ENCODE assay signal across 16 cellular contexts in the genomic region with DNA sequence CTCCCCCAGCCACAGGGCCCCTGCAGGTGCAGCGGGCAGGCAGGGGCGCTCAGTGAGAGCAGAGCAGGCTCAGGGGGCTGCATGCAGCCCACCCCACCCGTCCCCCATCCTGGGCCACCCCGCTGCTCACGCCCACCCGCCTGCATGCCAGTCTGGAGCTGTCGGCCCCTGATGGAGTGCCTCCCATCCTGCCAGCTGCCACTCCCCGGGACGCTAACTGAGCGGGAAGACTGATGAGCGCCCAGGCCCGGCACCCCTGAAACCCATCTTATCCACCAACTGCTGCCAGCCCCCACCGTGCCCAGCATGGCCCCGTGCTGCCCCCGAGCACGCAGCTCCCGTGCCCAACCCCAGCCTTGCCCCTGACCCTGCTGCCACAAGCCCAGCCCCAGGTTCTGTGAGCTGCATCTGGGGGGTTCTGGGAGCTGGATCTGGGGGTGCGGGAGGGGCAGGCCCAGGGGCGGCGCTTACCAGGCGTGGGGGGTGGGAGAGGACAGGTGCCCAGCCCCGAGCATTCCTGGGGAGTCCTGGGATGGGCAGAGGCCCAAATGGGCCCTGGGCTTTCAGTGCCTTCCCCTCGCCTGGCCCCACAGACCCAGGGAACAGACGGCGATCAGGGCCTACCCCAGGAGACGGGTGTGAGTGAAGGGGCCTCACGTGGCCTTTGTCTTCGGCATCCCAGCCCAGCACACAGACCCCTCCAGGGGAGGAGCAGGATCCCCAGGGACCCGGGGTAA. TPM values are rescaled to one million over a fixed set of nuclear protein-coding genes. Genes with fewer than 3 reads are reported as not detected.
DNase-seq lines count a peak whose midpoint lies in the region; ATAC-seq, FAIRE-seq and TF ChIP-seq lines count a peak whose summit lies in the region.
"Had no signal": no experiment of that assay in that cellular context is flagged by ENCODE, and none has a peak within 500 bp of the region (broad histone marks: within the 10 kb centered on the region; RNA-seq: fewer than 3 reads in every experiment).

No MANE protein-coding gene starts in this region.

- in situ Hi-C loops in K562 (cut with MboI): no loop called here

- no peak overlapping the region for H3K9ac ChIP-seq in K562 (ENCODE audit: insufficient read depth in 1 of 2, low read depth in 2 of 2, low read length in 2 of 2)

- peaks cover 2% of the 10 kb centered on the region for H3K4me1 Mint-ChIP-seq in neural crest cell

- intact Hi-C loops in right cardiac atrium (cut with DNase I): no loop called here
- intact Hi-C loops in K562 (cut with micrococcal nuclease): no loop called here

- TF ChIP-seq CTCF in right atrium auricular region (IDR thresholded peaks at IDR 0.05) (no peak), K562 (IDR thresholded peaks at IDR 0.05 in 2 of 3, conservative IDR thresholded peaks at IDR 0.05 in 1 of 3; ENCODE audit: insufficient read depth in 2 of 3, low read depth in 1 of 3, low read length in 3 of 3) (no peak), neural crest cell (conservative IDR thresholded peaks at IDR 0.05) (no peak)

- no peaks in the 10 kb centered on the region; the same call in 1 of the 2 replicates for H4K20me1 ChIP-seq in K562 (replicated peaks; ENCODE audit: control insufficient read depth, insufficient read depth, low read length)

- H3K4me2 ChIP-seq in K562 (ENCODE audit: insufficient read depth, low read length): no peak overlapping the region

- TF ChIP-seq EP300 in K562 (IDR thresholded peaks at IDR 0.05; ENCODE audit: low read length): no peak

- TF ChIP-seq RAD21 in K562 (CRISPR knock-in tag; conservative IDR thresholded peaks at IDR 0.05 in 1 of 2, IDR thresholded peaks at IDR 0.05 in 1 of 2): no peak

- no peak for TF ChIP-seq POLR2A in K562 (conservative IDR thresholded peaks at IDR 0.05)
- TF ChIP-seq POLR2A in H54 (IDR thresholded peaks at IDR 0.05; ENCODE audit: low read depth, low read length): no peak

- H3K27ac Mint-ChIP-seq in neural crest cell (ENCODE audit: unreplicated experiment): peak overlapping the region; percentile 35
- H3K27ac Mint-ChIP-seq: CD4-positive, alpha-beta memory T cell; HFFc6 had no signal

- POLR2A ChIA-PET in K562 (lab: Yijun Ruan, JAX): no interaction called here

- no TSS peak for BruUV-seq in K562 (replicated peaks; lab: Mats Ljungman, UMichigan)

- H3K27me3 ChIP-seq in right cardiac atrium (ENCODE audit: control insufficient read depth, insufficient read depth) (no peaks in the 10 kb centered on the region), right atrium auricular region (no peaks in the 10 kb centered on the region), K562 (ENCODE audit: control insufficient read depth in 2 of 2, insufficient read depth in 2 of 2, low read length in 2 of 2) (no peaks in the 10 kb centered on the region)

- no peaks in the 10 kb centered on the region for H3K4me1 ChIP-seq in right cardiac atrium (ENCODE audit: control insufficient read depth, insufficient read depth, low read length)
- H3K4me1 ChIP-seq in right atrium auricular region: peaks cover 0 to 15% of the 10 kb centered on the region in 2 donors
- H3K4me1 ChIP-seq in K562 (replicated peaks in 1 of 2; ENCODE audit: control insufficient read depth in 2 of 2, insufficient read depth in 2 of 2, low read length in 2 of 2): peaks cover 0 to 40% of the 10 kb centered on the region in 2 experiments; a peak in 2 of 5 replicates

- CTCF ChIA-PET in K562 (lab: Yijun Ruan, JAX; ENCODE audit: low intra/inter-chr PET ratio): no interaction called here

- H3K9me3 ChIP-seq in right cardiac atrium (ENCODE audit: control insufficient read depth, low read length) (no peaks in the 10 kb centered on the region), right atrium auricular region (no peaks in the 10 kb centered on the region), K562 (replicated peaks; ENCODE audit: control insufficient read depth, insufficient read depth, low read depth, low read length) (no peaks in the 10 kb centered on the region)

- ATAC-seq in right cardiac atrium (no peak), K562 (no peak), GM21737 (IDR thresholded peaks at IDR 0.05; ENCODE audit: unreplicated experiment) (no peak), HG03378 (IDR thresholded peaks at IDR 0.05; ENCODE audit: unreplicated experiment) (no peak)
- ATAC-seq: GM12878 had no signal

- DNase-seq in right cardiac atrium (peak in 2 of 3 donors; percentile 46 to 49), right atrium auricular region (ENCODE audit: low spot score) (no peak), K562 (ENCODE audit: extremely low read depth in 1 of 4, low spot score in 3 of 4) (no peak), neural crest cell (ENCODE audit: low read depth, low spot score) (no peak), H54 (ENCODE audit: insufficient read length, low spot score) (no peak)
- DNase-seq: CD4-positive, alpha-beta memory T cell; DMS79; GOT3; HCEC 1CT; HFFc6 had no signal

- WGBS in right cardiac atrium: 89% methylated on average over 29 of the region's 29 CpGs
- 74% methylated on average over 5 of the region's 29 CpGs for WGBS in K562 (ENCODE audit: insufficient coverage, low coverage, missing lambda C conversion rate)

- no peaks in the 10 kb centered on the region for H3K79me2 ChIP-seq in K562 (ENCODE audit: control insufficient read depth, insufficient read depth, low read length)

- FAIRE-seq in K562 (lab: Jason Lieb, UNC): no peak
- no peak for FAIRE-seq in H54 (lab: Jason Lieb, UNC)
- FAIRE-seq: GM12878, GM18507 had no signal

- no peak overlapping the region for H3K4me3 ChIP-seq in right cardiac atrium (ENCODE audit: low read length)
- H3K4me3 ChIP-seq in right atrium auricular region: no peak overlapping the region
- H3K4me3 ChIP-seq in K562: no peak overlapping the region
- H3K4me3 ChIP-seq: GM12878 had no signal

- H2AFZ ChIP-seq in K562 (ENCODE audit: low read depth, low read length): no peak overlapping the region

- H3K27ac ChIP-seq in right cardiac atrium (ENCODE audit: low read length) (no peak overlapping the region), right atrium auricular region (no peak overlapping the region), K562 (ENCODE audit: extremely low read depth, low read depth, low read length) (no peak overlapping the region)
- H3K27ac ChIP-seq: C4-2B, HL-60 had no signal

- no peaks in the 10 kb centered on the region for H3K27me3 Mint-ChIP-seq in neural crest cell (ENCODE audit: low read depth)
- H3K27me3 Mint-ChIP-seq: CD4-positive, alpha-beta memory T cell had no signal

- H3K36me3 ChIP-seq in right atrium auricular region: peaks cover 17% of the 10 kb centered on the region
- H3K36me3 ChIP-seq in K562 (ENCODE audit: control insufficient read depth, insufficient read depth, low read length): peaks cover 29% of the 10 kb centered on the region; the same call in 1 of the 3 replicates

- H3K9me1 ChIP-seq in K562 (ENCODE audit: control insufficient read depth, insufficient read depth, low read length): no peaks in the 10 kb centered on the region

- H3K36me3 Mint-ChIP-seq in neural crest cell (ENCODE audit: low read depth): no peaks in the 10 kb centered on the region

- no peaks in the 10 kb centered on the region for H3K9me3 Mint-ChIP-seq in neural crest cell
- H3K9me3 Mint-ChIP-seq: CD4-positive, alpha-beta memory T cell; HFFc6 had no signal

- H3K4me3 Mint-ChIP-seq in neural crest cell: no peak overlapping the region
- H3K4me3 Mint-ChIP-seq: CD4-positive, alpha-beta memory T cell; HFFc6 had no signal

RNA-seq across cellular contexts. Expression of a gene that starts 13.3 kb away (rescaled TPM):
- total RNA-seq in right cardiac atrium (100 to 1,000 TPM; 120 to 154 (median 126) TPM), right atrium auricular region (10 to 100 TPM; 77.7 to 93.8 TPM), K562 (2014; rRNA removed) (80.1 and 91.2 TPM in 2 replicates), K562 (2014; rRNA removed; fragmentation: Illumina TruSeq; extraction: Trizol) (25.9 and 37.5 TPM in 2 replicates), K562 (2015; rRNA removed; fragmentation: Illumina TruSeq; extraction: Trizol) (74.5 and 75.1 TPM in 2 replicates), K562 (2021) (117 and 132 TPM in 2 replicates), neural crest cell (179 and 191 TPM in 2 replicates)
- polyA plus RNA-seq in right cardiac atrium (101 TPM), K562 (2011; rRNA removed) (71.8 and 79.3 TPM in 2 replicates), K562 (2014; fragmentation: Illumina TruSeq; extraction: Trizol) (82.0 and 89.7 TPM in 2 replicates), K562 (2014; fragmentation: Nextera tagmentation; extraction: Ambion mirVana) (1 to 10 TPM in 1 of 2 experiments, under 1 TPM in 1; 0.49 to 1.3 TPM), K562 (2014; rRNA removed) (106 TPM in 2 replicates)
- total RNA-seq in K562 (2011; cell fraction: chromatin; rRNA removed; ENCODE audit: low replicate concordance): 90.8 and 209 TPM in 2 replicates
- total RNA-seq in K562 (2011; cell fraction: nucleolus; rRNA removed): 135 and 136 TPM in 2 replicates
- 81.8 and 88.4 TPM in 2 replicates for total RNA-seq in K562 (2011; cell fraction: nucleoplasm; rRNA removed)
- polyA plus RNA-seq in K562 (2011; cell fraction: cytosol; rRNA removed): 96.5 and 143 TPM in 2 replicates
- 217 and 312 TPM in 2 replicates for polyA plus RNA-seq in K562 (2011; cell fraction: nucleus; rRNA removed)
- polyA plus RNA-seq in K562 (2012): 86.9 and 120 TPM in 2 replicates
- polyA minus RNA-seq in K562 (2011; rRNA and poly(A)+ RNA removed): 41.9 and 67.3 TPM in 2 replicates
- polyA minus RNA-seq in K562 (2011; cell fraction: cytosol; rRNA and poly(A)+ RNA removed): 64.3 and 80.4 TPM in 2 replicates
- 29.8 and 38.1 TPM in 2 replicates for polyA minus RNA-seq in K562 (2011; cell fraction: nucleus; rRNA and poly(A)+ RNA removed)

RNA-seq across cellular contexts. Expression of a gene that starts 18.6 kb away (rescaled TPM):
- 1 to 10 TPM; 6.0 to 7.7 (median 6.6) TPM for total RNA-seq in right cardiac atrium
- polyA plus RNA-seq in right cardiac atrium: 5.3 TPM
- 1 to 10 TPM; 8.5 to 9.0 TPM for total RNA-seq in right atrium auricular region
- total RNA-seq in K562 (2011; cell fraction: chromatin; rRNA removed; ENCODE audit: low replicate concordance): 3.2 and 14.3 TPM in 2 replicates
- total RNA-seq in K562 (2011; cell fraction: nucleolus; rRNA removed): 17.5 and 19.2 TPM in 2 replicates
- 7.6 and 8.4 TPM in 2 replicates for total RNA-seq in K562 (2011; cell fraction: nucleoplasm; rRNA removed)
- 5.5 and 7.2 TPM in 2 replicates for total RNA-seq in K562 (2014; rRNA removed)
- total RNA-seq in K562 (2014; rRNA removed; fragmentation: Illumina TruSeq; extraction: Trizol): 1.4 and 1.5 TPM in 2 replicates
- 5.1 TPM in 2 replicates for total RNA-seq in K562 (2015; rRNA removed; fragmentation: Illumina TruSeq; extraction: Trizol)
- 7.4 and 8.5 TPM in 2 replicates for total RNA-seq in K562 (2021)
- polyA plus RNA-seq in K562 (2011; rRNA removed): 2.2 and 2.4 TPM in 2 replicates
- 3.5 and 9.0 TPM in 2 replicates for polyA plus RNA-seq in K562 (2011; cell fraction: cytosol; rRNA removed)
- 3.6 and 6.6 TPM in 2 replicates for polyA plus RNA-seq in K562 (2011; cell fraction: nucleus; rRNA removed)
- polyA plus RNA-seq in K562 (2012): 4.5 and 5.8 TPM in 2 replicates
- polyA plus RNA-seq in K562 (2014; fragmentation: Illumina TruSeq; extraction: Trizol): 2.4 and 4.5 TPM in 2 replicates
- polyA plus RNA-seq in K562 (2014; fragmentation: Nextera tagmentation; extraction: Ambion mirVana): under 1 TPM; 0.03 to 0.08 TPM
- 2.9 and 3.7 TPM in 2 replicates for polyA plus RNA-seq in K562 (2014; rRNA removed)
- 2.9 and 4.9 TPM in 2 replicates for polyA minus RNA-seq in K562 (2011; rRNA and poly(A)+ RNA removed)
- 6.0 and 8.7 TPM in 2 replicates for polyA minus RNA-seq in K562 (2011; cell fraction: cytosol; rRNA and poly(A)+ RNA removed)
- 12.0 and 13.1 TPM in 2 replicates for polyA minus RNA-seq in K562 (2011; cell fraction: nucleus; rRNA and poly(A)+ RNA removed)
- 2.2 and 2.7 TPM in 2 replicates for total RNA-seq in neural crest cell

RNA-seq across cellular contexts. Expression of a gene that starts 29.3 kb away (rescaled TPM):
- 10 to 100 TPM; 74.6 to 88.5 (median 85.1) TPM for total RNA-seq in right cardiac atrium
- 201 TPM for polyA plus RNA-seq in right cardiac atrium
- 100 to 1,000 TPM; 137 to 238 TPM for total RNA-seq in right atrium auricular region
- 12.2 and 40.0 TPM in 2 replicates for total RNA-seq in K562 (2011; cell fraction: chromatin; rRNA removed; ENCODE audit: low replicate concordance)
- total RNA-seq in K562 (2011; cell fraction: nucleolus; rRNA removed): 43.4 and 62.2 TPM in 2 replicates
- 31.2 and 34.7 TPM in 2 replicates for total RNA-seq in K562 (2011; cell fraction: nucleoplasm; rRNA removed)
- 186 and 216 TPM in 2 replicates for total RNA-seq in K562 (2014; rRNA removed)
- 4.8 and 6.1 TPM in 2 replicates for total RNA-seq in K562 (2014; rRNA removed; fragmentation: Illumina TruSeq; extraction: Trizol)
- 55.9 and 57.8 TPM in 2 replicates for total RNA-seq in K562 (2015; rRNA removed; fragmentation: Illumina TruSeq; extraction: Trizol)
- 111 and 113 TPM in 2 replicates for total RNA-seq in K562 (2021)
- polyA plus RNA-seq in K562 (2011; rRNA removed): 54.2 and 66.2 TPM in 2 replicates
- 115 and 354 TPM in 2 replicates for polyA plus RNA-seq in K562 (2011; cell fraction: cytosol; rRNA removed)
- 75.6 and 121 TPM in 2 replicates for polyA plus RNA-seq in K562 (2011; cell fraction: nucleus; rRNA removed)
- 69.5 and 80.9 TPM in 2 replicates for polyA plus RNA-seq in K562 (2012)
- polyA plus RNA-seq in K562 (2014; fragmentation: Illumina TruSeq; extraction: Trizol): 7.8 and 43.9 TPM in 2 replicates
- 10 to 100 TPM in 1 of 2 experiments, 1 to 10 TPM in 1; 4.2 to 20.6 TPM for polyA plus RNA-seq in K562 (2014; fragmentation: Nextera tagmentation; extraction: Ambion mirVana)
- 138 and 148 TPM in 2 replicates for polyA plus RNA-seq in K562 (2014; rRNA removed)
- 6.6 and 10.6 TPM in 2 replicates for polyA minus RNA-seq in K562 (2011; rRNA and poly(A)+ RNA removed)
- 31.0 and 34.2 TPM in 2 replicates for polyA minus RNA-seq in K562 (2011; cell fraction: cytosol; rRNA and poly(A)+ RNA removed)
- polyA minus RNA-seq in K562 (2011; cell fraction: nucleus; rRNA and poly(A)+ RNA removed): 16.2 and 20.1 TPM in 2 replicates
- total RNA-seq in neural crest cell: 109 and 121 TPM in 2 replicates

RNA-seq across cellular contexts. Expression of a gene that starts 58.2 kb away (rescaled TPM):
- total RNA-seq in right cardiac atrium: 100 to 1,000 TPM; 156 to 212 (median 188) TPM
- 217 TPM for polyA plus RNA-seq in right cardiac atrium
- total RNA-seq in right atrium auricular region: 100 to 1,000 TPM; 113 to 158 TPM
- total RNA-seq in K562 (2011; cell fraction: chromatin; rRNA removed; ENCODE audit: low replicate concordance): 17.1 and 35.0 TPM in 2 replicates
- 12.5 and 17.5 TPM in 2 replicates for total RNA-seq in K562 (2011; cell fraction: nucleolus; rRNA removed)
- total RNA-seq in K562 (2011; cell fraction: nucleoplasm; rRNA removed): 16.8 and 20.0 TPM in 2 replicates
- total RNA-seq in K562 (2014; rRNA removed): 4.4 and 5.9 TPM in 2 replicates
- 2.0 and 2.2 TPM in 2 replicates for total RNA-seq in K562 (2014; rRNA removed; fragmentation: Illumina TruSeq; extraction: Trizol)
- total RNA-seq in K562 (2015; rRNA removed; fragmentation: Illumina TruSeq; extraction: Trizol): 3.5 and 3.6 TPM in 2 replicates
- 4.2 and 4.9 TPM in 2 replicates for total RNA-seq in K562 (2021)
- polyA plus RNA-seq in K562 (2011; rRNA removed): 4.2 and 5.2 TPM in 2 replicates
- 2.7 and 4.0 TPM in 2 replicates for polyA plus RNA-seq in K562 (2011; cell fraction: cytosol; rRNA removed)
- 39.1 and 54.9 TPM in 2 replicates for polyA plus RNA-seq in K562 (2011; cell fraction: nucleus; rRNA removed)
- 6.0 and 16.4 TPM in 2 replicates for polyA plus RNA-seq in K562 (2012)
- 3.9 and 4.3 TPM in 2 replicates for polyA plus RNA-seq in K562 (2014; fragmentation: Illumina TruSeq; extraction: Trizol)
- polyA plus RNA-seq in K562 (2014; fragmentation: Nextera tagmentation; extraction: Ambion mirVana): under 1 TPM; 0.53 to 0.74 TPM
- 3.6 and 5.3 TPM in 2 replicates for polyA plus RNA-seq in K562 (2014; rRNA removed)
- polyA minus RNA-seq in K562 (2011; rRNA and poly(A)+ RNA removed): 2.6 and 2.7 TPM in 2 replicates
- 1.3 and 1.6 TPM in 2 replicates for polyA minus RNA-seq in K562 (2011; cell fraction: cytosol; rRNA and poly(A)+ RNA removed)
- 6.4 and 9.8 TPM in 2 replicates for polyA minus RNA-seq in K562 (2011; cell fraction: nucleus; rRNA and poly(A)+ RNA removed)
- 4.4 and 5.0 TPM in 2 replicates for total RNA-seq in neural crest cell

Comparison
In these comparisons a context has a peak if more than half of its experiments do, and no peak if none do; other contexts are left out.
1. DNase-seq: peak in right cardiac atrium (2 of 3); none in right atrium auricular region (single experiment), K562 (0 of 4), neural crest cell (single experiment) and H54 (single experiment).